In genomic region chr9:89729954-89730530, GRCh38 we compare ENCODE assay signal across 15 cellular contexts.
DNase-seq lines count a peak whose midpoint lies in the region; ATAC-seq and TF ChIP-seq lines count a peak whose summit lies in the region.
"Had no signal": no experiment of that assay in that cellular context is flagged by ENCODE, and none has a peak within 500 bp of the region (broad histone marks: within the 10 kb centered on the region; RNA-seq: fewer than 3 reads in every experiment).

No MANE protein-coding gene starts in this region.

- H3F3A ChIP-seq in smooth muscle cell (ENCODE audit: low read depth): peaks cover 6% of the 10 kb centered on the region

- no peaks in the 10 kb centered on the region for H3K36me3 Mint-ChIP-seq in activated T-helper 17 cell treated with anti-CD3 and anti-CD28 coated beads, Interleukin-2, amount 50 U/mL, for 72 hours (ENCODE audit: low read depth)
- H3K36me3 Mint-ChIP-seq in T-cell: no peaks in the 10 kb centered on the region
- no peaks in the 10 kb centered on the region for H3K36me3 Mint-ChIP-seq in osteocyte (ENCODE audit: unreplicated experiment)
- H3K36me3 Mint-ChIP-seq: CD14-positive monocyte had no signal

- TF ChIP-seq RAD21 in liver (IDR thresholded peaks at IDR 0.05): no peak

- H3K4me3 ChIP-seq in HEK293 (ENCODE audit: low read depth, low read length): no peak overlapping the region
- no peak overlapping the region for H3K4me3 ChIP-seq in liver (ENCODE audit: low read depth in 1 of 3, low read length in 3 of 3)
- H3K4me3 ChIP-seq in smooth muscle cell: no peak overlapping the region
- no peak overlapping the region for H3K4me3 ChIP-seq in ascending aorta
- H3K4me3 ChIP-seq: PC-9 had no signal

- peak; percentile 16 for ATAC-seq in activated T-helper 17 cell treated with anti-CD3 and anti-CD28 coated beads, Interleukin-2, amount 50 U/mL, for 72 hours (replicated peaks)
- no peak for ATAC-seq in T-cell (replicated peaks in 1 of 4)

- H3K9ac ChIP-seq in liver (ENCODE audit: low read depth in 1 of 2, low read length in 2 of 2) (peak overlapping the region in 1 of 2 donors; percentile 44), smooth muscle cell (ENCODE audit: low read depth) (no peak overlapping the region)

- POLR2A ChIA-PET in HEK293 (lab: Yijun Ruan, JAX) (interaction anchor here (2.0 kb wide), 1 partner anchor 125 kb away, joined by 19 read pairs; the partner anchor contains the start of gene GADD45G), T-cell (lab: Charles Lee) (no interaction called here)

- CTCF ChIA-PET in HEK293 (lab: Yijun Ruan, JAX) (interaction anchor here (1.0 to 1.9 kb wide), 2 partner anchors 127 to 132 kb away, joined by 3 to 7 read pairs; no protein-coding TSS in a partner anchor), T-cell (lab: Charles Lee) (no interaction called here)

- no peak overlapping the region for H3K27ac ChIP-seq in HEK293 (ENCODE audit: extremely low read depth, low read depth, low read length)
- peak overlapping the region; percentile 45 to 70 for H3K27ac ChIP-seq in liver (ENCODE audit: low read depth in 1 of 2, low read length in 2 of 2)
- H3K27ac ChIP-seq in smooth muscle cell (ENCODE audit: low read depth): peak overlapping the region; percentile 33
- H3K27ac ChIP-seq in ascending aorta: no peak overlapping the region
- H3K27ac ChIP-seq: PC-9, RWPE1 had no signal

- no peaks in the 10 kb centered on the region for H3K9me3 Mint-ChIP-seq in activated T-helper 17 cell treated with anti-CD3 and anti-CD28 coated beads, Interleukin-2, amount 50 U/mL, for 72 hours
- H3K9me3 Mint-ChIP-seq in T-cell: no peaks in the 10 kb centered on the region
- no peaks in the 10 kb centered on the region for H3K9me3 Mint-ChIP-seq in osteocyte (ENCODE audit: unreplicated experiment)

- no peak for TF ChIP-seq CTCF in HEK293 (tag by site-specific recombination; IDR thresholded peaks at IDR 0.05)
- no peak for TF ChIP-seq CTCF in liver (IDR thresholded peaks at IDR 0.05; ENCODE audit: low read depth, low read length, missing input control)
- TF ChIP-seq CTCF in smooth muscle cell (IDR thresholded peaks at IDR 0.05; ENCODE audit: borderline replicate concordance, insufficient read depth, poor library complexity, severe bottlenecking): no peak
- TF ChIP-seq CTCF in ascending aorta (IDR thresholded peaks at IDR 0.05): no peak
- TF ChIP-seq CTCF in osteocyte (IDR thresholded peaks at IDR 0.05): no peak

- no peak overlapping the region for H2AFZ ChIP-seq in smooth muscle cell (ENCODE audit: low read depth)
- H2AFZ ChIP-seq: PC-9 had no signal

- no peaks in the 10 kb centered on the region for H3K27me3 Mint-ChIP-seq in activated T-helper 17 cell treated with anti-CD3 and anti-CD28 coated beads, Interleukin-2, amount 50 U/mL, for 72 hours
- H3K27me3 Mint-ChIP-seq in T-cell (no peaks in the 10 kb centered on the region), osteocyte (ENCODE audit: unreplicated experiment) (peaks cover 2% of the 10 kb centered on the region)

- H3K9me3 ChIP-seq in HEK293 (ENCODE audit: control insufficient read depth, insufficient read depth, low read depth, low read length) (no peaks in the 10 kb centered on the region), liver (ENCODE audit: control insufficient read depth in 4 of 4, low read length in 3 of 4) (no peaks in the 10 kb centered on the region), smooth muscle cell (replicated peaks; ENCODE audit: low read depth) (no peaks in the 10 kb centered on the region), ascending aorta (no peaks in the 10 kb centered on the region)

- no peak overlapping the region for H3K4me2 ChIP-seq in smooth muscle cell
- H3K4me2 ChIP-seq: PC-9 had no signal

- H3K79me2 ChIP-seq in smooth muscle cell (ENCODE audit: low read depth): no peaks in the 10 kb centered on the region

- no peak for DNase-seq in smooth muscle cell (lab: John Stamatoyannopoulos, UW; ENCODE audit: unreplicated experiment)
- DNase-seq in ascending aorta (ENCODE audit: low spot score in 2 of 2): no peak
- DNase-seq in T-cell: no peak
- DNase-seq in osteocyte (ENCODE audit: extremely low spot score, unreplicated experiment): no peak
- DNase-seq: ACHN, DMS79 treated with DMSO at 0.1 percent for 48 hours, NCI-H187, NCI-H524 treated with DMSO at 0.1 percent for 48 hours, PC-9, SIG-M5 had no signal

- H3K36me3 ChIP-seq in HEK293 (ENCODE audit: control insufficient read depth in 2 of 2, insufficient read depth in 1 of 2, low read length in 2 of 2) (no peaks in the 10 kb centered on the region), liver (ENCODE audit: control insufficient read depth in 4 of 4, insufficient read depth in 3 of 4, low read depth in 1 of 4, low read length in 3 of 4) (no peaks in the 10 kb centered on the region), smooth muscle cell (ENCODE audit: low read depth) (no peaks in the 10 kb centered on the region), ascending aorta (no peaks in the 10 kb centered on the region)

- no peak overlapping the region for H3K4me3 Mint-ChIP-seq in activated T-helper 17 cell treated with anti-CD3 and anti-CD28 coated beads, Interleukin-2, amount 50 U/mL, for 72 hours
- no peak overlapping the region for H3K4me3 Mint-ChIP-seq in T-cell
- H3K4me3 Mint-ChIP-seq in osteocyte (ENCODE audit: unreplicated experiment): no peak overlapping the region
- H3K4me3 Mint-ChIP-seq: CD14-positive monocyte had no signal

- intact Hi-C loops in ascending aorta (cut with DNase I): loop anchor here (10.0 kb wide), 1 partner anchor 365 kb away; no protein-coding TSS in a partner anchor

- WGBS in liver: 86% methylated on average over 5 of the region's 5 CpGs
- 72% methylated on average over 5 of the region's 5 CpGs for WGBS in smooth muscle cell (ENCODE audit: low lambda C conversion rate)

- no peaks in the 10 kb centered on the region; the same call in 1 of the 2 replicates for H3K4me1 ChIP-seq in HEK293 (ENCODE audit: control insufficient read depth, insufficient read depth, low read length)
- peaks cover 12 to 44% (median 31%) of the 10 kb centered on the region in 4 donors for H3K4me1 ChIP-seq in liver (ENCODE audit: control insufficient read depth in 4 of 4, insufficient read depth in 4 of 4, low read length in 3 of 4)
- peaks cover 6% of the 10 kb centered on the region for H3K4me1 ChIP-seq in smooth muscle cell (ENCODE audit: low read depth)
- H3K4me1 ChIP-seq in ascending aorta: no peaks in the 10 kb centered on the region

- no peaks in the 10 kb centered on the region for H3K27me3 ChIP-seq in liver (ENCODE audit: control insufficient read depth in 4 of 4, insufficient read depth in 4 of 4, low read length in 3 of 4)
- H3K27me3 ChIP-seq in smooth muscle cell (ENCODE audit: low read depth): no peaks in the 10 kb centered on the region
- no peaks in the 10 kb centered on the region for H3K27me3 ChIP-seq in ascending aorta

- no peaks in the 10 kb centered on the region for H4K20me1 ChIP-seq in smooth muscle cell (ENCODE audit: low read depth)

- H3K27ac Mint-ChIP-seq in activated T-helper 17 cell treated with anti-CD3 and anti-CD28 coated beads, Interleukin-2, amount 50 U/mL, for 72 hours: no peak overlapping the region
- H3K27ac Mint-ChIP-seq in T-cell (no peak overlapping the region), osteocyte (ENCODE audit: unreplicated experiment) (no peak overlapping the region)
- H3K27ac Mint-ChIP-seq: CD14-positive monocyte had no signal

- peaks cover 5% of the 10 kb centered on the region for H3K4me1 Mint-ChIP-seq in activated T-helper 17 cell treated with anti-CD3 and anti-CD28 coated beads, Interleukin-2, amount 50 U/mL, for 72 hours
- H3K4me1 Mint-ChIP-seq in T-cell (peaks cover 0 to 2% (median 0%) of the 10 kb centered on the region in 3 donors), osteocyte (ENCODE audit: unreplicated experiment) (no peaks in the 10 kb centered on the region)

TF ChIP-seq in HEK293, 187 proteins besides CTCF, POLR2A, EP300 and RAD21 (continues in another document):
- TF ChIP-seq ZNF146 (tag by site-specific recombination; IDR thresholded peaks at IDR 0.05) (no peak), ZNF26 (tag by site-specific recombination; IDR thresholded peaks at IDR 0.05) (no peak), ZSCAN23 (tag by site-specific recombination; IDR thresholded peaks at IDR 0.05) (no peak), ZFHX2 (tag by site-specific recombination; conservative IDR thresholded peaks at IDR 0.05) (peak; percentile 86), ZNF521 (tag by site-specific recombination; IDR thresholded peaks at IDR 0.05) (no peak), PRDM1 (tag by site-specific recombination; IDR thresholded peaks at IDR 0.05) (no peak), SCRT2 (tag by site-specific recombination; IDR thresholded peaks at IDR 0.05) (no peak)

TF ChIP-seq in liver, 16 proteins besides CTCF, POLR2A, EP300 and RAD21:
- no peak for TF ChIP-seq EGR1 (IDR thresholded peaks at IDR 0.05; ENCODE audit: low read depth in 2 of 2)
- TF ChIP-seq TAF1 (conservative IDR thresholded peaks at IDR 0.05): no peak
- no peak for TF ChIP-seq HNF4G (IDR thresholded peaks at IDR 0.05)
- TF ChIP-seq YY1 (IDR thresholded peaks at IDR 0.05): no peak
- TF ChIP-seq HNF4A (conservative IDR thresholded peaks at IDR 0.05): no peak
- no peak for TF ChIP-seq JUND (IDR thresholded peaks at IDR 0.05)
- TF ChIP-seq REST (IDR thresholded peaks at IDR 0.05): no peak
- no peak for TF ChIP-seq SP1 (IDR thresholded peaks at IDR 0.05)

Comparison
In these comparisons a context has a peak if more than half of its experiments do, and no peak if none do; other contexts are left out.
1. H3K27ac ChIP-seq: peak in liver (2 of 2) and smooth muscle cell (single experiment); none in HEK293 (single experiment) and ascending aorta (0 of 2).